1 cellular context compared by ENCODE assay signal in the genomic region with DNA sequence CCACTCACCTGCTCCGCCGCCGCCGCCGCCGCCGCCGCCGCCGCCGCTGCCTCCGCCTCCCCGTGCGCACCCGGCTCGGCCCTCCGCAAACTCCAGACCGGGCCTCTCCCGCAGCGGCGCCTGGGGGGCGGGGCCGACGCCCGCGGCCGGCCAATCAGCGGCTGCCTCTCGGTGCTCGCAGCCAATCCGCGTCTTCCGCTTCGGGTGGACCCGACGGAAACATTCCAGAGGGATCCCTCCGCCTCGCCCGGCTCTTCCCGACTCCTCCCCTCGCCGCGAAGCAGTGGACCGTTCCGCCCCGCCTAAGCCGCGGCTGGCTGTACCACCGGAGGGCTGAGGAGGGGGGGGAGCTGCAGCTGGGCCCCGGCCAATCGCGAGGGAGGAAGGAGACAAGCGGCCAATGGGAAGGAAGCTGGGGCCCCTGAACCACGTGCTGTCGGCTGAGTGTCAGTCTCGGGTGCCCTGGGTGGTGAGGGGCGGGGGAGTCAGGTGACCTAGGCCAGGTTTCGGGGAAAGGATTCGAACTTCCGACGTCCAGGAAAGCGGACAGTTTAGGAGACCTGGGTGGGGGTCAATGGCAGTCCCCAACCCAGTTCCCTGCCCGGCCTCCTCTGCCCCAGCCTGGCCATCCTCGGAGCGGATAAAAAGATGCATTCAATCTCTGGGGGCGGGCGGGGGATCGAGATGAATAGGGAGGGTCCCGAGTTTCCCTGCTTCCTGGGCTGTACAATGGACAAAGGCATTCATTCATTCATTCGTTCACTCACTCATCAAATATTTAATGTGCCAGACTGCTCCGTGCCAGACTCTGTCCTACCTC.
TF ChIP-seq lines count a peak whose summit lies in the region.

A gene with protein sequence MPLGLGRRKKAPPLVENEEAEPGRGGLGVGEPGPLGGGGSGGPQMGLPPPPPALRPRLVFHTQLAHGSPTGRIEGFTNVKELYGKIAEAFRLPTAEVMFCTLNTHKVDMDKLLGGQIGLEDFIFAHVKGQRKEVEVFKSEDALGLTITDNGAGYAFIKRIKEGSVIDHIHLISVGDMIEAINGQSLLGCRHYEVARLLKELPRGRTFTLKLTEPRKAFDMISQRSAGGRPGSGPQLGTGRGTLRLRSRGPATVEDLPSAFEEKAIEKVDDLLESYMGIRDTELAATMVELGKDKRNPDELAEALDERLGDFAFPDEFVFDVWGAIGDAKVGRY (minus strand): TSS at position 99 of the 820 bp plus-strand sequence. CDS start 13,151 bp downstream, outside the sequence.

TF ChIP-seq in IMR-90, 13 proteins besides CTCF, POLR2A, EP300 and RAD21 (continued from another document):
- TF ChIP-seq, protein P1, sequence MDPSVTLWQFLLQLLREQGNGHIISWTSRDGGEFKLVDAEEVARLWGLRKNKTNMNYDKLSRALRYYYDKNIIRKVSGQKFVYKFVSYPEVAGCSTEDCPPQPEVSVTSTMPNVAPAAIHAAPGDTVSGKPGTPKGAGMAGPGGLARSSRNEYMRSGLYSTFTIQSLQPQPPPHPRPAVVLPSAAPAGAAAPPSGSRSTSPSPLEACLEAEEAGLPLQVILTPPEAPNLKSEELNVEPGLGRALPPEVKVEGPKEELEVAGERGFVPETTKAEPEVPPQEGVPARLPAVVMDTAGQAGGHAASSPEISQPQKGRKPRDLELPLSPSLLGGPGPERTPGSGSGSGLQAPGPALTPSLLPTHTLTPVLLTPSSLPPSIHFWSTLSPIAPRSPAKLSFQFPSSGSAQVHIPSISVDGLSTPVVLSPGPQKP (IDR thresholded peaks at IDR 0.05; ENCODE audit: borderline replicate concordance, low read depth, low read length) = no peak
TF ChIP-seq in IMR-90: peak in this region for 7.
